9 cellular contexts compared by ENCODE assay signal in the genomic region with DNA sequence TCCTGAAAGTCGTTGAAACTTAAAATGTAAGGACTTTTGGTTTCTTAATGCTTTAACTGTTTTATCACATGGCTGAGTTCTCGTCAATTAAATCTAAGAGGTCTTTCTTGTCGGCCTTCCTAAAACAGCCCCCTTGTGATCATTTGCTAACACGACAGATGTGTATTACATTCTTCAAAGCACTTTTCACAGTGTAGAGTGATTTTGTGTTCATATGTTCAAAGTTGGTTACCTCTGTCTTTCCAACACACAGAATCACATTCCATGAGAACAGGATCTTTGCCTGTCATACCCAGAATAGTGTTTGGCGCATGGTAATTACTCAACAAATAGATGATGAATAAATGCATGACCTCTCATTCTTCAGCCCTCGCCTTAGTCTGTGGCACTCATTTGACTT. TPM values are rescaled to one million over a fixed set of nuclear protein-coding genes. Genes with fewer than 3 reads are reported as not detected.
DNase-seq lines count a peak whose midpoint lies in the region; ATAC-seq, FAIRE-seq and TF ChIP-seq lines count a peak whose summit lies in the region.
"Had no signal": no experiment of that assay in that cellular context is flagged by ENCODE, and none has a peak within 500 bp of the region (broad histone marks: within the 10 kb centered on the region; RNA-seq: fewer than 3 reads in every experiment).

No MANE protein-coding gene starts in this region.

- no peaks in the 10 kb centered on the region for H3K9me3 ChIP-seq in K562 (replicated peaks; ENCODE audit: control insufficient read depth, insufficient read depth, low read depth, low read length)

- no peak overlapping the region for H3K27ac Mint-ChIP-seq in activated T-helper 2 cell treated with anti-CD3 and anti-CD28 coated beads, Interferon-gamma antibody, Interleukin-2, Interleukin-4, amounts not matched to agents 10 μg/mL and 5 μg/mL and 100 μg/mL, durations not matched to agents 14 hours and 24 hours and 36 hours
- H3K27ac Mint-ChIP-seq: activated T-helper 1 cell treated with anti-CD3 and anti-CD28 coated beads, Interleukin-12 subunit alpha, Interleukin-12 subunit beta, Interleukin-2, Interleukin-4 antibody, amounts not matched to agents 30 ng/mL and 10 ng/mL and 1 ng/mL, durations not matched to agents 14 hours and 24 hours and 36 hours had no signal

- CTCF ChIA-PET in K562 (lab: Yijun Ruan, JAX; ENCODE audit: low intra/inter-chr PET ratio) = no interaction called here

- peaks cover 9% of the 10 kb centered on the region; the same call in 2 of the 3 replicates for H3K36me3 ChIP-seq in K562 (ENCODE audit: control insufficient read depth, insufficient read depth, low read length)

- DNase-seq in AG09319 (ENCODE audit: extremely low read depth, low read depth) = no peak
- DNase-seq in HL-60 (ENCODE audit: low read depth in 1 of 2, low spot score in 1 of 2) = no peak
- peak in 1 of 4 experiments; percentile 30 for DNase-seq in K562 (ENCODE audit: extremely low read depth in 1 of 4, low spot score in 3 of 4)
- peak; percentile 32 to 43 for DNase-seq in lung microvascular endothelial cell (ENCODE audit: low read depth in 2 of 2)
- DNase-seq in GOT3 (lab: John Stamatoyannopoulos, UW) = no peak
- DNase-seq in activated T-helper 2 cell treated with anti-CD3 and anti-CD28 coated beads, Interferon-gamma antibody, Interleukin-2, Interleukin-4, amounts not matched to agents 10 μg/mL and 5 μg/mL and 100 μg/mL, durations not matched to agents 14 hours and 24 hours and 36 hours (ENCODE audit: low spot score) = no peak

- H3K9me3 Mint-ChIP-seq in activated T-helper 2 cell treated with anti-CD3 and anti-CD28 coated beads, Interferon-gamma antibody, Interleukin-2, Interleukin-4, amounts not matched to agents 10 μg/mL and 5 μg/mL and 100 μg/mL, durations not matched to agents 14 hours and 24 hours and 36 hours = no peaks in the 10 kb centered on the region
- H3K9me3 Mint-ChIP-seq: activated T-helper 1 cell treated with anti-CD3 and anti-CD28 coated beads, Interleukin-12 subunit alpha, Interleukin-12 subunit beta, Interleukin-2, Interleukin-4 antibody, amounts not matched to agents 30 ng/mL and 10 ng/mL and 1 ng/mL, durations not matched to agents 14 hours and 24 hours and 36 hours had no signal

- in situ Hi-C loops in K562 (cut with MboI) = no loop called here

- peaks cover 64% of the 10 kb centered on the region for H3K79me2 ChIP-seq in K562 (ENCODE audit: control insufficient read depth, insufficient read depth, low read length)

- BruUV-seq in K562 (replicated peaks; lab: Mats Ljungman, UMichigan) = no TSS peak

- peak overlapping the region; percentile 91 for H3K4me2 ChIP-seq in K562 (ENCODE audit: insufficient read depth, low read length)

- intact Hi-C loops in K562 (cut with micrococcal nuclease) = loop anchor here (1.0 to 5.0 kb wide), 2 partner anchors 74 to 186 kb away; no protein-coding TSS in a partner anchor
- intact Hi-C loops in activated T-helper 2 cell treated with anti-CD3 and anti-CD28 coated beads, Interferon-gamma antibody, Interleukin-2, Interleukin-4, amounts not matched to agents 10 μg/mL and 5 μg/mL and 100 μg/mL, durations not matched to agents 14 hours and 24 hours and 36 hours (cut with micrococcal nuclease) = loop anchor here (2.0 to 10.0 kb wide), 6 partner anchors 46 to 545 kb away; a partner anchor contains a TSS

- no peaks in the 10 kb centered on the region for H3K27me3 ChIP-seq in HL-60 (ENCODE audit: insufficient read depth, poor library complexity, severe bottlenecking)
- H3K27me3 ChIP-seq in K562 (ENCODE audit: control insufficient read depth in 2 of 2, insufficient read depth in 2 of 2, low read length in 2 of 2) = no peaks in the 10 kb centered on the region

- no peak for TF ChIP-seq POLR2A in K562 (conservative IDR thresholded peaks at IDR 0.05)

- POLR2A ChIA-PET in K562 (lab: Yijun Ruan, JAX) = interaction anchor here (0.6 kb wide), 1 partner anchor 86 kb away, joined by 3 read pairs; no protein-coding TSS in a partner anchor

- peak; percentile 60 for FAIRE-seq in K562 (lab: Jason Lieb, UNC)

- H3K27ac ChIP-seq in HL-60 (replicated peaks) (peak overlapping the region; percentile 88), K562 (ENCODE audit: extremely low read depth, low read depth, low read length) (peak overlapping the region; percentile 87)

- H3K4me3 ChIP-seq in HL-60 (replicated peaks; ENCODE audit: insufficient read depth, low read length) (peak overlapping the region; percentile 84), K562 (peak overlapping the region; percentile 87)

- peaks cover 8% of the 10 kb centered on the region for H3K4me1 Mint-ChIP-seq in activated T-helper 2 cell treated with anti-CD3 and anti-CD28 coated beads, Interferon-gamma antibody, Interleukin-2, Interleukin-4, amounts not matched to agents 10 μg/mL and 5 μg/mL and 100 μg/mL, durations not matched to agents 14 hours and 24 hours and 36 hours (ENCODE audit: low read depth)

- ATAC-seq in K562 (peak; percentile 55), GM21737 (IDR thresholded peaks at IDR 0.05; ENCODE audit: unreplicated experiment) (no peak), GM19395 (IDR thresholded peaks at IDR 0.05; ENCODE audit: unreplicated experiment) (no peak)

- peaks cover 6% of the 10 kb centered on the region for H3K36me3 Mint-ChIP-seq in activated T-helper 2 cell treated with anti-CD3 and anti-CD28 coated beads, Interferon-gamma antibody, Interleukin-2, Interleukin-4, amounts not matched to agents 10 μg/mL and 5 μg/mL and 100 μg/mL, durations not matched to agents 14 hours and 24 hours and 36 hours (ENCODE audit: low read depth)

- TF ChIP-seq RAD21 in K562 (CRISPR knock-in tag; conservative IDR thresholded peaks at IDR 0.05 in 1 of 2, IDR thresholded peaks at IDR 0.05 in 1 of 2) = no peak

- H3K9ac ChIP-seq in K562 (ENCODE audit: insufficient read depth in 1 of 2, low read depth in 2 of 2, low read length in 2 of 2) = peak overlapping the region; percentile 63 to 89; a peak in 3 of 4 replicates

- no peak for TF ChIP-seq EP300 in K562 (IDR thresholded peaks at IDR 0.05; ENCODE audit: low read length)

- no peaks in the 10 kb centered on the region for H3K9me1 ChIP-seq in K562 (ENCODE audit: control insufficient read depth, insufficient read depth, low read length)

- 5% methylated on average over 6 of the region's 6 CpGs for WGBS in K562 (ENCODE audit: insufficient coverage, low coverage, missing lambda C conversion rate)

- TF ChIP-seq CTCF in AG09319 (IDR thresholded peaks at IDR 0.05; ENCODE audit: low read depth, low read length) (peak; percentile 13), HL-60 (IDR thresholded peaks at IDR 0.05; ENCODE audit: insufficient read depth, low read length) (no peak), K562 (IDR thresholded peaks at IDR 0.05 in 2 of 3, conservative IDR thresholded peaks at IDR 0.05 in 1 of 3; ENCODE audit: insufficient read depth in 2 of 3, low read depth in 1 of 3, low read length in 3 of 3) (peak in 1 of 3 experiments; percentile 32; a peak in 3 of 6 replicates)

- H4K20me1 ChIP-seq in K562 (replicated peaks; ENCODE audit: control insufficient read depth, insufficient read depth, low read length) = peaks cover 2% of the 10 kb centered on the region; the same call in 1 of the 2 replicates

- peaks cover 7 to 14% of the 10 kb centered on the region in 2 experiments; a peak in 3 of 5 replicates for H3K4me1 ChIP-seq in K562 (replicated peaks in 1 of 2; ENCODE audit: control insufficient read depth in 2 of 2, insufficient read depth in 2 of 2, low read length in 2 of 2)

- no peaks in the 10 kb centered on the region for H3K27me3 Mint-ChIP-seq in activated T-helper 2 cell treated with anti-CD3 and anti-CD28 coated beads, Interferon-gamma antibody, Interleukin-2, Interleukin-4, amounts not matched to agents 10 μg/mL and 5 μg/mL and 100 μg/mL, durations not matched to agents 14 hours and 24 hours and 36 hours (ENCODE audit: low read depth)

- H3K4me3 Mint-ChIP-seq in activated T-helper 2 cell treated with anti-CD3 and anti-CD28 coated beads, Interferon-gamma antibody, Interleukin-2, Interleukin-4, amounts not matched to agents 10 μg/mL and 5 μg/mL and 100 μg/mL, durations not matched to agents 14 hours and 24 hours and 36 hours (ENCODE audit: low read depth) = no peak overlapping the region
- H3K4me3 Mint-ChIP-seq: activated T-helper 1 cell treated with anti-CD3 and anti-CD28 coated beads, Interleukin-12 subunit alpha, Interleukin-12 subunit beta, Interleukin-2, Interleukin-4 antibody, amounts not matched to agents 30 ng/mL and 10 ng/mL and 1 ng/mL, durations not matched to agents 14 hours and 24 hours and 36 hours had no signal

- 0 out of 2 replicates have a peak overlapping the region, but pooled peaks have one; percentile 9 for H2AFZ ChIP-seq in K562 (ENCODE audit: low read depth, low read length)

RNA-seq across cellular contexts. Expression of a gene that starts 1.1 kb away (rescaled TPM):
- total RNA-seq in K562 (2011; cell fraction: chromatin; rRNA removed; ENCODE audit: low replicate concordance) = 11.2 and 29.0 TPM in 2 replicates
- total RNA-seq in K562 (2011; cell fraction: nucleolus; rRNA removed) = 9.5 and 10.9 TPM in 2 replicates
- total RNA-seq in K562 (2011; cell fraction: nucleoplasm; rRNA removed) = 15.8 and 25.6 TPM in 2 replicates
- 27.8 and 32.4 TPM in 2 replicates for total RNA-seq in K562 (2014; rRNA removed)
- 44.8 and 52.0 TPM in 2 replicates for total RNA-seq in K562 (2014; rRNA removed; fragmentation: Illumina TruSeq; extraction: Trizol)
- 35.4 and 38.3 TPM in 2 replicates for total RNA-seq in K562 (2015; rRNA removed; fragmentation: Illumina TruSeq; extraction: Trizol)
- total RNA-seq in K562 (2021) = 30.5 and 32.3 TPM in 2 replicates
- polyA plus RNA-seq in K562 (2011; rRNA removed) = 20.4 and 24.4 TPM in 2 replicates
- polyA plus RNA-seq in K562 (2011; cell fraction: cytosol; rRNA removed) = 5.0 and 8.5 TPM in 2 replicates
- 4.1 and 6.8 TPM in 2 replicates for polyA plus RNA-seq in K562 (2011; cell fraction: nucleus; rRNA removed)
- 18.9 and 22.7 TPM in 2 replicates for polyA plus RNA-seq in K562 (2012)
- polyA plus RNA-seq in K562 (2014; fragmentation: Illumina TruSeq; extraction: Trizol) = 28.4 and 32.8 TPM in 2 replicates
- 10 to 100 TPM; 19.7 to 22.6 TPM for polyA plus RNA-seq in K562 (2014; fragmentation: Nextera tagmentation; extraction: Ambion mirVana)
- 33.5 and 39.9 TPM in 2 replicates for polyA plus RNA-seq in K562 (2014; rRNA removed)
- 17.7 and 20.7 TPM in 2 replicates for polyA minus RNA-seq in K562 (2011; rRNA and poly(A)+ RNA removed)
- 7.2 and 9.9 TPM in 2 replicates for polyA minus RNA-seq in K562 (2011; cell fraction: cytosol; rRNA and poly(A)+ RNA removed)
- polyA minus RNA-seq in K562 (2011; cell fraction: nucleus; rRNA and poly(A)+ RNA removed) = 8.1 and 12.7 TPM in 2 replicates
- total RNA-seq in lung microvascular endothelial cell = 13.9 and 14.5 TPM in 2 replicates
- 26.9 and 28.9 TPM in 2 replicates for total RNA-seq in activated T-helper 2 cell treated with anti-CD3 and anti-CD28 coated beads, Interferon-gamma antibody, Interleukin-2, Interleukin-4, amounts not matched to agents 10 μg/mL and 5 μg/mL and 100 μg/mL, durations not matched to agents 14 hours and 24 hours and 36 hours

Comparison
In these comparisons a context has a peak if more than half of its experiments do, and no peak if none do; other contexts are left out.
1. DNase-seq: peak in lung microvascular endothelial cell (2 of 2); none in AG09319 (single experiment), HL-60 (0 of 2), GOT3 (single experiment) and activated T-helper 2 cell treated with anti-CD3 and anti-CD28 coated beads, Interferon-gamma antibody, Interleukin-2, Interleukin-4, amounts not matched to agents 10 μg/mL and 5 μg/mL and 100 μg/mL, durations not matched to agents 14 hours and 24 hours and 36 hours (single experiment).